ENCODE assay signal across 8 cellular contexts in genomic region chr1:207797229-207797973, GRCh38. TPM values are rescaled to one million over a fixed set of nuclear protein-coding genes. Genes with fewer than 3 reads are reported as not detected.
DNase-seq lines count a peak whose midpoint lies in the region; ATAC-seq and TF ChIP-seq lines count a peak whose summit lies in the region.

No MANE protein-coding gene starts in this region.

- H3K27me3 Mint-ChIP-seq in GM23338 (ENCODE audit: insufficient read depth, low read depth, poor library complexity) (peaks cover 3% of the 10 kb centered on the region), glutamatergic neuron (ENCODE audit: unreplicated experiment) (no peaks in the 10 kb centered on the region)
- H3K27me3 Mint-ChIP-seq in activated naive CD4-positive, alpha-beta T cell treated with anti-CD3 and anti-CD28 coated beads, Interleukin-2, amount 10 ng/mL, durations not matched to agents 7 days and 5 days: no peaks in the 10 kb centered on the region

- H3K4me2 ChIP-seq in GM23338 (no peak overlapping the region), SK-N-SH (no peak overlapping the region)

- H3K36me3 ChIP-seq in GM23338 (ENCODE audit: insufficient read depth): peaks cover 11% of the 10 kb centered on the region; the same call in 1 of the 2 replicates
- H3K36me3 ChIP-seq in SK-N-SH (replicated peaks in 1 of 2; ENCODE audit: control insufficient read depth in 1 of 2, insufficient read depth in 2 of 2, low read length in 1 of 2): peaks cover 13 to 47% of the 10 kb centered on the region in 2 experiments

- H3F3A ChIP-seq in GM23338 (replicated peaks; ENCODE audit: low read depth): no peaks in the 10 kb centered on the region; the same call in 1 of the 2 replicates
- peaks cover 27% of the 10 kb centered on the region for H3F3A ChIP-seq in SK-N-SH (replicated peaks; ENCODE audit: insufficient read depth)

- H4K20me1 ChIP-seq in GM23338 (replicated peaks; ENCODE audit: insufficient read depth): peaks cover 14% of the 10 kb centered on the region; the same call in 1 of the 2 replicates
- H4K20me1 ChIP-seq in SK-N-SH (ENCODE audit: insufficient read depth): no peaks in the 10 kb centered on the region

- TF ChIP-seq CTCF in GM23338 (conservative IDR thresholded peaks at IDR 0.05; ENCODE audit: low read depth in 2 of 2) (peak; percentile 84), SK-N-SH (IDR thresholded peaks at IDR 0.05) (peak; percentile 89), glutamatergic neuron (IDR thresholded peaks at IDR 0.05; ENCODE audit: partially characterized antibody, unreplicated experiment) (peak; percentile 81)

- H3K9me3 Mint-ChIP-seq in GM23338 (no peaks in the 10 kb centered on the region), glutamatergic neuron (ENCODE audit: unreplicated experiment) (no peaks in the 10 kb centered on the region)
- H3K9me3 Mint-ChIP-seq in activated naive CD4-positive, alpha-beta T cell treated with anti-CD3 and anti-CD28 coated beads, Interleukin-2, amount 10 ng/mL, durations not matched to agents 7 days and 5 days: no peaks in the 10 kb centered on the region

- H3K4me1 ChIP-seq in GM23338 (ENCODE audit: insufficient read depth) (no peaks in the 10 kb centered on the region), SK-N-SH (ENCODE audit: control insufficient read depth in 1 of 2, insufficient read depth in 2 of 2, low read depth in 1 of 2, low read length in 1 of 2) (peaks cover 0 to 4% of the 10 kb centered on the region in 2 experiments; a peak in 2 of 4 replicates)

- H3K27ac Mint-ChIP-seq in GM23338: no peak overlapping the region
- H3K27ac Mint-ChIP-seq in activated naive CD4-positive, alpha-beta T cell treated with anti-CD3 and anti-CD28 coated beads, Interleukin-2, amount 10 ng/mL, durations not matched to agents 7 days and 5 days: no peak overlapping the region
- no peak overlapping the region for H3K27ac Mint-ChIP-seq in glutamatergic neuron (ENCODE audit: unreplicated experiment)

- H3K27me3 ChIP-seq in GM23338 (ENCODE audit: insufficient read depth) (no peaks in the 10 kb centered on the region), SK-N-SH (ENCODE audit: insufficient read depth) (no peaks in the 10 kb centered on the region)

- H3K79me2 ChIP-seq in GM23338 (replicated peaks; ENCODE audit: insufficient read depth) (no peaks in the 10 kb centered on the region), SK-N-SH (ENCODE audit: insufficient read depth) (no peaks in the 10 kb centered on the region)

- DNase-seq in DMS53 (lab: John Stamatoyannopoulos, UW) (peak; percentile 92), GM23338 (ENCODE audit: low spot score) (peak; percentile 89), M059J (ENCODE audit: low read depth) (peak; percentile 85), SK-N-SH (peak; percentile 68), glutamatergic neuron (peak; percentile 82), pons (ENCODE audit: low spot score) (peak; percentile 88), ureter (ENCODE audit: low spot score) (peak; percentile 92)
- DNase-seq in activated naive CD4-positive, alpha-beta T cell treated with anti-CD3 and anti-CD28 coated beads, Interleukin-2, amount 10 ng/mL, durations not matched to agents 7 days and 5 days: peak; percentile 88

- no peaks in the 10 kb centered on the region for H3K9me3 ChIP-seq in SK-N-SH

- H2AFZ ChIP-seq in GM23338 (no peak overlapping the region), SK-N-SH (ENCODE audit: low read depth) (no peak overlapping the region)

- TF ChIP-seq RAD21 in SK-N-SH (IDR thresholded peaks at IDR 0.05; ENCODE audit: low read length): peak; percentile 83

- peaks cover 16% of the 10 kb centered on the region; the same call in 2 of the 3 replicates for H3K36me3 Mint-ChIP-seq in GM23338 (ENCODE audit: low read depth)
- peaks cover 30% of the 10 kb centered on the region for H3K36me3 Mint-ChIP-seq in activated naive CD4-positive, alpha-beta T cell treated with anti-CD3 and anti-CD28 coated beads, Interleukin-2, amount 10 ng/mL, durations not matched to agents 7 days and 5 days
- H3K36me3 Mint-ChIP-seq in glutamatergic neuron (ENCODE audit: unreplicated experiment): no peaks in the 10 kb centered on the region

- peaks cover 7% of the 10 kb centered on the region for H3K4me1 Mint-ChIP-seq in GM23338
- peaks cover 36% of the 10 kb centered on the region for H3K4me1 Mint-ChIP-seq in activated naive CD4-positive, alpha-beta T cell treated with anti-CD3 and anti-CD28 coated beads, Interleukin-2, amount 10 ng/mL, durations not matched to agents 7 days and 5 days
- H3K4me1 Mint-ChIP-seq in glutamatergic neuron (ENCODE audit: low read depth, unreplicated experiment): peaks cover 7% of the 10 kb centered on the region

- TF ChIP-seq EP300 in SK-N-SH (IDR thresholded peaks at IDR 0.05; ENCODE audit: borderline replicate concordance in 1 of 2, low read depth in 1 of 2, low read length in 1 of 2): no peak

- H3K4me3 ChIP-seq in GM23338 (no peak overlapping the region), SK-N-SH (ENCODE audit: low read depth in 2 of 2, low read length in 1 of 2) (peak overlapping the region in 1 of 2 experiments; percentile 4; a peak in 1 of 4 replicates)

- H3K27ac ChIP-seq in GM23338 (ENCODE audit: low read depth) (peak overlapping the region; percentile 43; the same call in 1 of the 2 replicates), SK-N-SH (ENCODE audit: low read depth in 2 of 2, low read length in 1 of 2) (peak overlapping the region in 1 of 2 experiments; percentile 34; a peak in 1 of 4 replicates)

- CTCF ChIA-PET in SK-N-SH (lab: Yijun Ruan, JAX): interaction anchor here (0.6 to 3.8 kb wide), 50 partner anchors 8 to 1751 kb away, joined by 3 to 35 read pairs (median 5); partner anchors contain the start of gene CD46
- CTCF ChIA-PET in activated naive CD4-positive, alpha-beta T cell treated with anti-CD3 and anti-CD28 coated beads, Interleukin-2, amount 10 ng/mL, durations not matched to agents 7 days and 5 days (lab: Charles Lee): interaction anchor here (0.6 to 3.8 kb wide), 41 partner anchors 9 to 412 kb away, joined by 3 to 27 read pairs (median 5); partner anchors contain the start of gene CD46

- 54% methylated on average over 7 of the region's 7 CpGs for WGBS in SK-N-SH (ENCODE audit: low lambda C conversion rate)

- no peak overlapping the region for H3K9ac ChIP-seq in SK-N-SH

- POLR2A ChIA-PET in SK-N-SH (lab: Yijun Ruan, JAX): interaction anchor here (0.6 to 0.7 kb wide), 5 partner anchors 32 to 166 kb away, joined by 3 to 5 read pairs (median 4); partner anchors contain the start of gene CD46

- H3K9me2 ChIP-seq in GM23338 (ENCODE audit: insufficient read depth) (no peaks in the 10 kb centered on the region), SK-N-SH (no peaks in the 10 kb centered on the region)

- no peak overlapping the region for H3K4me3 Mint-ChIP-seq in GM23338
- H3K4me3 Mint-ChIP-seq in activated naive CD4-positive, alpha-beta T cell treated with anti-CD3 and anti-CD28 coated beads, Interleukin-2, amount 10 ng/mL, durations not matched to agents 7 days and 5 days: no peak overlapping the region
- no peak overlapping the region for H3K4me3 Mint-ChIP-seq in glutamatergic neuron (ENCODE audit: unreplicated experiment)

- peak; percentile 86 for ATAC-seq in GM23338

TF ChIP-seq in GM23338, 12 proteins besides CTCF, POLR2A, EP300 and RAD21:
- no peak for TF ChIP-seq EZH2phosphoT487 (IDR thresholded peaks at IDR 0.05; ENCODE audit: unreplicated experiment)
- TF ChIP-seq NANOG (IDR thresholded peaks at IDR 0.05; ENCODE audit: borderline replicate concordance): no peak

TF ChIP-seq in SK-N-SH, 30 proteins besides CTCF, POLR2A, EP300 and RAD21 (continues in another document):
- TF ChIP-seq FOXJ3 (CRISPR knock-in tag; IDR thresholded peaks at IDR 0.05) (no peak), ZBTB33 (IDR thresholded peaks at IDR 0.05; ENCODE audit: borderline replicate concordance, low read depth) (no peak), FOSL2 (IDR thresholded peaks at IDR 0.05; ENCODE audit: borderline replicate concordance, low read depth) (peak; percentile 66; the same call in 1 of the 2 replicates), RCOR1 (IDR thresholded peaks at IDR 0.05; ENCODE audit: low read length) (no peak), SMC3 (IDR thresholded peaks at IDR 0.05; ENCODE audit: low read depth, low read length) (peak; percentile 67), TEAD4 (IDR thresholded peaks at IDR 0.05; ENCODE audit: borderline replicate concordance, insufficient read depth) (no peak), CHD2 (IDR thresholded peaks at IDR 0.05; ENCODE audit: low read length, partially characterized antibody) (no peak), MXI1 (IDR thresholded peaks at IDR 0.05; ENCODE audit: low read depth, low read length) (no peak), TCF12 (IDR thresholded peaks at IDR 0.05) (no peak), POLR2AphosphoS5 (IDR thresholded peaks at IDR 0.05; ENCODE audit: low read depth, low read length) (no peak)

RNA-seq across cellular contexts. Expression of gene CD46, which starts 45.5 kb away (rescaled TPM):
- total RNA-seq in GM23338 (2014; rRNA removed; shearing (Covaris generic)): 173 and 199 TPM in 2 replicates
- 173 and 209 TPM in 2 replicates for polyA plus RNA-seq in GM23338 (2016; fragmentation: Nextera tagmentation; extraction: Ambion mirVana)
- total RNA-seq in M059J (2014; rRNA removed; shearing (Covaris generic)): 84.3 and 114 TPM in 2 replicates
- 56.0 and 92.5 TPM in 2 replicates for polyA plus RNA-seq in SK-N-SH (2012; rRNA removed)
- 72.8 and 79.0 TPM in 2 replicates for polyA plus RNA-seq in SK-N-SH (2012; cell fraction: cytosol; rRNA removed)
- polyA plus RNA-seq in SK-N-SH (2012; cell fraction: nucleus; rRNA removed): 74.1 and 204 TPM in 2 replicates
- 188 TPM for total RNA-seq in glutamatergic neuron (ENCODE audit: unreplicated experiment)
- total RNA-seq in ureter: 348 TPM
